In genomic region chr10:71213127-71213616, GRCh38 we compare ENCODE assay signal across 8 cellular contexts. TPM values are rescaled to one million over a fixed set of nuclear protein-coding genes. Genes with fewer than 3 reads are reported as not detected.
DNase-seq lines count a peak whose midpoint lies in the region; ATAC-seq, FAIRE-seq and TF ChIP-seq lines count a peak whose summit lies in the region.

No MANE protein-coding gene starts in this region.

- no peak overlapping the region for H4K91ac ChIP-seq in H1 (replicated peaks; ENCODE audit: insufficient read length, low read length)

- no peaks in the 10 kb centered on the region for H3K4me1 Mint-ChIP-seq in T-helper 2 cell treated with Interferon-gamma antibody and Interleukin-4, amounts not matched to agents 5 μg/mL and 100 μg/mL, for 36 hours (ENCODE audit: low read depth)
- peaks cover 8% of the 10 kb centered on the region for H3K4me1 Mint-ChIP-seq in memory B cell

- H3K36me3 Mint-ChIP-seq in T-helper 2 cell treated with Interferon-gamma antibody and Interleukin-4, amounts not matched to agents 5 μg/mL and 100 μg/mL, for 36 hours (ENCODE audit: low read depth): no peaks in the 10 kb centered on the region
- H3K36me3 Mint-ChIP-seq in memory B cell: no peaks in the 10 kb centered on the region

- DNase-seq in DMS53 (lab: John Stamatoyannopoulos, UW) (peak; percentile 95), MM.1S (peak; percentile 71), H1 (ENCODE audit: low read depth in 1 of 2, low spot score in 2 of 2) (peak in 1 of 2 experiments; percentile 66), memory B cell (ENCODE audit: low spot score in 2 of 2) (no peak), activated gamma-delta T cell treated with Interleukin-2 at 50 U/mL for 16 hours (no peak)
- DNase-seq in T-helper 2 cell treated with Interferon-gamma antibody and Interleukin-4, amounts not matched to agents 5 μg/mL and 100 μg/mL, for 36 hours (ENCODE audit: low spot score): no peak

- no peak overlapping the region for H3K4ac ChIP-seq in H1 (replicated peaks; ENCODE audit: insufficient read length, low read depth, low read length)

- no peak overlapping the region for H2BK15ac ChIP-seq in H1 (ENCODE audit: low read length)

- H3K27me3 ChIP-seq in MM.1S (replicated peaks; ENCODE audit: insufficient read depth, low read length): peaks cover 71% of the 10 kb centered on the region
- H3K27me3 ChIP-seq in H1 (replicated peaks in 1 of 4; ENCODE audit: control insufficient read depth in 3 of 4, extremely low read depth in 1 of 4, insufficient read depth in 3 of 4, low read length in 3 of 4): peaks cover 1 to 31% (median 23%) of the 10 kb centered on the region in 4 experiments
- peaks cover 11 to 18% of the 10 kb centered on the region in 2 donors for H3K27me3 ChIP-seq in stomach smooth muscle (ENCODE audit: control insufficient read depth in 1 of 2, insufficient read depth in 2 of 2, low read length in 2 of 2)

- H3K4me1 ChIP-seq in MM.1S (ENCODE audit: low read length): peaks cover 3% of the 10 kb centered on the region; the same call in 1 of the 2 replicates
- peaks cover 22 to 53% (median 27%) of the 10 kb centered on the region in 4 experiments for H3K4me1 ChIP-seq in H1 (replicated peaks in 1 of 4; ENCODE audit: control insufficient read depth in 3 of 4, insufficient read depth in 4 of 4, low read length in 3 of 4)
- peaks cover 49% of the 10 kb centered on the region for H3K4me1 ChIP-seq in stomach smooth muscle (ENCODE audit: control insufficient read depth, insufficient read depth, low read length)

- no peak overlapping the region for H4K5ac ChIP-seq in H1 (ENCODE audit: insufficient read length, low read depth, low read length)

- H3K9me3 Mint-ChIP-seq in T-helper 2 cell treated with Interferon-gamma antibody and Interleukin-4, amounts not matched to agents 5 μg/mL and 100 μg/mL, for 36 hours: no peaks in the 10 kb centered on the region
- no peaks in the 10 kb centered on the region for H3K9me3 Mint-ChIP-seq in memory B cell

- ATAC-seq in memory B cell (ENCODE audit: low read depth): no peak
- ATAC-seq in GM18520 (IDR thresholded peaks at IDR 0.05; ENCODE audit: unreplicated experiment): no peak

- 1% methylated on average over 34 of the region's 36 CpGs; no CpG with 5 or more reads in 1 of the 2 experiments for WGBS in H1 (ENCODE audit: extremely low coverage in 1 of 2, insufficient coverage in 1 of 2, insufficient read length in 1 of 2, insufficient replicate concordance in 2 of 2, low coverage in 1 of 2, low lambda C conversion rate in 2 of 2, missing lambda C conversion rate in 1 of 2), 2 experiments

- TF ChIP-seq POLR2A in H1 (IDR thresholded peaks at IDR 0.05; ENCODE audit: control extremely low read depth in 1 of 2, low read depth in 2 of 2, low read length in 2 of 2): no peak

- no peak overlapping the region for H4K8ac ChIP-seq in H1 (ENCODE audit: extremely low read depth, insufficient read depth, low read length)

- no peak for FAIRE-seq in H1 (lab: Jason Lieb, UNC)

- peaks cover 4% of the 10 kb centered on the region for H3K79me1 ChIP-seq in H1 (ENCODE audit: low read depth, low read length)

- CTCF ChIA-PET in H1 (lab: Charles Lee; ENCODE audit: partially characterized antibody): interaction anchor here (0.7 to 12.3 kb wide), 11 partner anchors 10 to 310 kb away, joined by 3 to 138 read pairs (median 4); no protein-coding TSS in a partner anchor

- peak overlapping the region; percentile 35; the same call in 1 of the 2 replicates for H2AFZ ChIP-seq in MM.1S (ENCODE audit: low read length)
- H2AFZ ChIP-seq in H1 (ENCODE audit: low read length): no peak overlapping the region

- TF ChIP-seq EP300 in H1 (IDR thresholded peaks at IDR 0.05; ENCODE audit: borderline replicate concordance in 1 of 2, low read depth in 2 of 2, low read length in 2 of 2): no peak

- no peak overlapping the region for H2BK5ac ChIP-seq in H1 (ENCODE audit: low read depth, low read length)

- peak overlapping the region; percentile 54 for H3K4me3 ChIP-seq in MM.1S (ENCODE audit: low read length)
- peak overlapping the region; percentile 65 to 91 (median 78) for H3K4me3 ChIP-seq in H1 (ENCODE audit: extremely low read depth in 1 of 4, insufficient read depth in 2 of 4, low read depth in 3 of 4, low read length in 4 of 4)
- peak overlapping the region; percentile 53 to 84 for H3K4me3 ChIP-seq in stomach smooth muscle (ENCODE audit: low read length in 2 of 2)

- no peak overlapping the region for H2AK5ac ChIP-seq in H1 (ENCODE audit: low read depth, low read length)

- peak overlapping the region; percentile 91 for H3K4me2 ChIP-seq in MM.1S (ENCODE audit: low read depth, low read length)
- H3K4me2 ChIP-seq in H1 (ENCODE audit: insufficient read depth in 1 of 2, low read depth in 2 of 2, low read length in 2 of 2): peak overlapping the region; percentile 90 to 99

- peak overlapping the region; percentile 7 for H3K4me3 Mint-ChIP-seq in T-helper 2 cell treated with Interferon-gamma antibody and Interleukin-4, amounts not matched to agents 5 μg/mL and 100 μg/mL, for 36 hours
- H3K4me3 Mint-ChIP-seq in memory B cell: peak overlapping the region; percentile 65

- H3K27ac ChIP-seq in MM.1S (ENCODE audit: low read length) (no peak overlapping the region), H1 (ENCODE audit: low read depth, low read length) (no peak overlapping the region), stomach smooth muscle (ENCODE audit: low read length) (peak overlapping the region; percentile 75)

- H3K23ac ChIP-seq in H1 (ENCODE audit: insufficient read length): no peak overlapping the region

- no peaks in the 10 kb centered on the region for H3K36me3 ChIP-seq in MM.1S (replicated peaks; ENCODE audit: insufficient read depth, low read length)
- no peaks in the 10 kb centered on the region for H3K36me3 ChIP-seq in H1 (ENCODE audit: control insufficient read depth in 2 of 4, insufficient read depth in 4 of 4, low read length in 3 of 4)
- H3K36me3 ChIP-seq in stomach smooth muscle (ENCODE audit: control insufficient read depth in 2 of 2, insufficient read depth in 2 of 2, low read length in 2 of 2): no peaks in the 10 kb centered on the region

- peak overlapping the region; percentile 11; the same call in 1 of the 2 replicates for H3K18ac ChIP-seq in H1 (ENCODE audit: extremely low read depth, low read length)

- no peak overlapping the region for H3K14ac ChIP-seq in H1 (ENCODE audit: insufficient read length)

- H2BK120ac ChIP-seq in H1 (replicated peaks; ENCODE audit: low read depth, low read length): no peak overlapping the region

- POLR2A ChIA-PET in H1 (lab: Charles Lee; ENCODE audit: partially characterized antibody): interaction anchor here (1.0 to 4.6 kb wide), 9 partner anchors 8 to 62 kb away, joined by 3 to 17 read pairs (median 4); no protein-coding TSS in a partner anchor

- H3K56ac ChIP-seq in H1 (replicated peaks; ENCODE audit: insufficient read length, low read depth, low read length): peak overlapping the region; percentile 11

- no peaks in the 10 kb centered on the region for H3K9me3 ChIP-seq in MM.1S (replicated peaks; ENCODE audit: insufficient read depth, low read length)
- no peaks in the 10 kb centered on the region for H3K9me3 ChIP-seq in H1 (ENCODE audit: insufficient read depth in 2 of 2, low read depth in 1 of 2, low read length in 1 of 2)
- no peaks in the 10 kb centered on the region for H3K9me3 ChIP-seq in stomach smooth muscle (ENCODE audit: control insufficient read depth in 2 of 2, low read length in 2 of 2)

- H3K9me2 ChIP-seq in MM.1S (replicated peaks; ENCODE audit: insufficient read depth, low read length): no peaks in the 10 kb centered on the region

- TF ChIP-seq CTCF in MM.1S (IDR thresholded peaks at IDR 0.05; ENCODE audit: low read length) (no peak), H1 (IDR thresholded peaks at IDR 0.05; ENCODE audit: control extremely low read depth in 1 of 3, insufficient read depth in 1 of 3, low read depth in 1 of 3, low read length in 3 of 3) (no peak)

- H3K9ac ChIP-seq in MM.1S (ENCODE audit: low read length) (no peak overlapping the region), H1 (replicated peaks in 1 of 4; ENCODE audit: extremely low read depth in 1 of 4, low read depth in 3 of 4, low read length in 3 of 4) (peak overlapping the region in 3 of 4 experiments; percentile 20 to 26 (median 24); a peak in 4 of 7 replicates), stomach smooth muscle (ENCODE audit: low read length in 2 of 2) (peak overlapping the region; percentile 8 to 69)

- H3K79me2 ChIP-seq in MM.1S (ENCODE audit: low read length) (no peaks in the 10 kb centered on the region), H1 (ENCODE audit: control insufficient read depth in 1 of 2, insufficient read depth in 2 of 2, low read length in 2 of 2) (peaks cover 0 to 34% of the 10 kb centered on the region in 2 experiments; a peak in 3 of 4 replicates)

- no peak overlapping the region for H2BK20ac ChIP-seq in H1 (ENCODE audit: low read length)

- no peaks in the 10 kb centered on the region for H3F3A ChIP-seq in MM.1S (ENCODE audit: insufficient read depth, low read length)

- H2BK12ac ChIP-seq in H1 (ENCODE audit: low read depth, low read length): peak overlapping the region; percentile 27; the same call in 1 of the 2 replicates

- peaks cover 75% of the 10 kb centered on the region for H3K27me3 Mint-ChIP-seq in T-helper 2 cell treated with Interferon-gamma antibody and Interleukin-4, amounts not matched to agents 5 μg/mL and 100 μg/mL, for 36 hours (ENCODE audit: low read depth)
- peaks cover 27% of the 10 kb centered on the region for H3K27me3 Mint-ChIP-seq in memory B cell

- peaks cover 24% of the 10 kb centered on the region; the same call in 1 of the 2 replicates for H3K23me2 ChIP-seq in H1 (ENCODE audit: low read depth, low read length)

- no peak for TF ChIP-seq RAD21 in H1 (IDR thresholded peaks at IDR 0.05 in 1 of 2, conservative IDR thresholded peaks at IDR 0.05 in 1 of 2; ENCODE audit: low read depth in 2 of 2, low read length in 2 of 2)

- H4K20me1 ChIP-seq in MM.1S (ENCODE audit: insufficient read depth, low read length) (no peaks in the 10 kb centered on the region), H1 (replicated peaks in 1 of 2; ENCODE audit: control insufficient read depth in 1 of 2, insufficient read depth in 2 of 2, low read length in 2 of 2) (peaks cover 1 to 3% of the 10 kb centered on the region in 2 experiments)

- H3K27ac Mint-ChIP-seq in T-helper 2 cell treated with Interferon-gamma antibody and Interleukin-4, amounts not matched to agents 5 μg/mL and 100 μg/mL, for 36 hours: no peak overlapping the region
- H3K27ac Mint-ChIP-seq in memory B cell: no peak overlapping the region

TF ChIP-seq in H1, 55 proteins besides CTCF, POLR2A, EP300 and RAD21 (continues in another document):
- TF ChIP-seq SP2 (IDR thresholded peaks at IDR 0.05; ENCODE audit: low read length) (no peak), JUN (IDR thresholded peaks at IDR 0.05; ENCODE audit: low read depth, low read length) (no peak)

RNA-seq across cellular contexts. Expression of gene UNC5B, which starts 0.8 kb away (rescaled TPM):
- total RNA-seq in H1 (2021; fragmentation: NEBNext Ultra II Directional; extraction: Animal tissue kit (Norgen Biotek cat#: 25700)): 31.8 and 31.9 TPM in 2 replicates
- 27.9 and 34.1 TPM in 2 replicates for polyA plus RNA-seq in H1 (2011; rRNA removed)
- polyA plus RNA-seq in H1 (2011; cell fraction: cytosol; rRNA removed): 22.8 TPM
- polyA plus RNA-seq in H1 (2011; cell fraction: nucleus; rRNA removed): 58.1 TPM
- 22.2 to 30.2 TPM (median 28.1 TPM) in 4 replicates for polyA plus RNA-seq in H1 (2012, experiment 1 of 2)
- 28.3 TPM for polyA plus RNA-seq in H1 (2012, experiment 2 of 2)
- 22.6 TPM for polyA plus RNA-seq in H1 (2013, experiment 1 of 2)
- 24.0 TPM for polyA plus RNA-seq in H1 (2013, experiment 2 of 2)
- polyA minus RNA-seq in H1 (2011; rRNA and poly(A)+ RNA removed): 22.2 and 22.8 TPM in 2 replicates
- polyA minus RNA-seq in H1 (2011; cell fraction: cytosol; rRNA and poly(A)+ RNA removed): 16.0 TPM
- 19.1 TPM for polyA minus RNA-seq in H1 (2011; cell fraction: nucleus; rRNA and poly(A)+ RNA removed)

Comparison
In these comparisons a context has a peak if more than half of its experiments do, and no peak if none do; other contexts are left out.
1. DNase-seq: peak in DMS53 (single experiment) and MM.1S (single experiment); none in T-helper 2 cell treated with Interferon-gamma antibody and Interleukin-4, amounts not matched to agents 5 μg/mL and 100 μg/mL, for 36 hours (single experiment), memory B cell (0 of 2) and activated gamma-delta T cell treated with Interleukin-2 at 50 U/mL for 16 hours (single experiment).
2. Peak in every context shown above with its lines, with median percentiles within 50 percentile points of each other: H3K4me3 ChIP-seq.